ENCODE assay signal across 35 cellular contexts in the genomic region with DNA sequence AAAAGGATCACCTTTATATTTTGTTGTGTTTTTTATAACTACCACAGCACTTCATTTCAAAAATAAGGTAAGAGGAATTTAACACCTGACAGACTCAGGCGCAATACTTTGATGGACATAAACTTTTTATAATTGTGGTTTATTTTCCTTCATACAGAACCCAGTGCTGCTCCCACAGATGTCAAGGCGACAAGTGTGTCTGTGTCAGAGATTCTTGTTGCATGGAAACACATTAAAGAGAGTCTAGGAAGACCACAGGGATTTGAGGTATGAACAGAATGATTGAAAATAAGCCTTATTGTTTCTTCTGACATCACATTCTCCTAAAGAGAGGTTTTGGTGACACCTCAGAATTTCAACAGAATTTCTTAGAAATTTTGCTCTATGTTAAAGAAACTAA.
"Had no signal": no experiment of that assay in that cellular context is flagged by ENCODE, and none has a peak within 500 bp of the region (broad histone marks: within the 10 kb centered on the region; RNA-seq: fewer than 3 reads in every experiment).

No MANE protein-coding gene starts in this region.

- H3K4me2 ChIP-seq: KMS-11 had no signal

- H3K9ac ChIP-seq: KMS-11 had no signal

- H3K4me3 ChIP-seq: MG63 had no signal

- H3K27me3 ChIP-seq: MG63 had no signal

- H3K27ac ChIP-seq: KMS-11 had no signal

- H3K36me3 ChIP-seq: MG63 had no signal

- DNase-seq: Karpas-422, Kasumi-1, MG63, MM.1S, MV-4-11, NCI-H1048, NCI-H1092, NCI-H1092 treated with DMSO at 0.1 percent for 48 hours, NCI-H1105, NCI-H1105 treated with DMSO at 0.1 percent for 48 hours, NCI-H1417, NCI-H1417 treated with DMSO at 0.1 percent for 48 hours, NCI-H1436, NCI-H1436 treated with DMSO at 0.1 percent for 48 hours, NCI-H146, NCI-H1694, NCI-H1694 treated with DMSO at 0.1 percent for 48 hours, NCI-H187, NCI-H187 treated with DMSO at 0.1 percent for 48 hours, NCI-H1930, NCI-H2029, NCI-H2029 treated with DMSO at 0.1 percent for 48 hours, NCI-H2081, NCI-H2081 treated with DMSO at 0.1 percent for 48 hours, NCI-H2107, NCI-H2171, NCI-H2171 treated with DMSO at 0.1 percent for 48 hours, NCI-H2227 treated with DMSO at 0.1 percent for 48 hours, NCI-H226, NCI-H345, NCI-H446, NCI-H446 treated with DMSO at 0.1 percent for 48 hours, NCI-H510A, NCI-H510A treated with DMSO at 0.1 percent for 48 hours had no signal

- H3K9me3 ChIP-seq: MG63 had no signal
